In the genomic region with DNA sequence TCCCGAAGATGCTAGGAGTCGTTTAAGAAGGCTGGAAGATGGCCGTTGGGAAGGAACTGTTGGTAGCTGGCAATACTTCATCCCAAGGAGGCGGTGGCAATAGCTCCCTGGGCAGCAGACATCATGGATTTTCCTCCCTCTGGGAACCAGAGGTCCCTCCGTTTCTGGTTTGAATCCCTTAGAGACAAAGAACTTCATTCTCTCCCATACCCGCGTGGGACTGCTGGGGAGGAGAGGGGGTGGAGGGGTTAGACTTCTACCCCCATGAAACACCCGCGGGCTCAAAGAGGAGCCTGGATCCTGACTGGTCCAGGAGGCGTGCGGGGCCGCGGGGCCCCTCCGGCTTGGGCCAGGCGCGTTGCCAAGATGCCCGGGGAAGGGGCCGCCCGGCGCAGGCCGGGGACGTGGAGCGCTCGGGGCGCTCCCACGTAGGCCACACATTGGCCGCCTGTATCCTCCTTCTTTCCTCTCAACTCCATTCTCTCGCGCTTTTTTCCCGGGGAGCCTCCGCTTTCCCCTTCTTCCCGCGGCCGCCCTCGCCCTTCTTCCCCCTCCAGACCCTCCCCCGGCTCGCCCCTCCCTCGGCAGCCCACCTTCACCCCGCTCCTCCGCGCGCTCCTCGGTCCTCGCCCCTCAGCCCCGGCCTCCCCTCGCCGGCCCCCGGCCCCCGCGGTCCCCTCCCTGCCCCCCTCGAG, we compare ENCODE assay signal across 8 cellular contexts. TPM values are rescaled to one million over a fixed set of nuclear protein-coding genes. Genes with fewer than 3 reads are reported as not detected.
DNase-seq lines count a peak whose midpoint lies in the region; ATAC-seq and TF ChIP-seq lines count a peak whose summit lies in the region.

No MANE protein-coding gene starts in this region.

- H2BK15ac ChIP-seq in mesenchymal stem cell (ENCODE audit: low read depth, poor library complexity, severe bottlenecking): peak overlapping the region; percentile 60

- H3K27me3 Mint-ChIP-seq in T-helper 17 cell: no peaks in the 10 kb centered on the region
- H3K27me3 Mint-ChIP-seq in effector memory CD8-positive, alpha-beta T cell: no peaks in the 10 kb centered on the region

- H3K9me3 ChIP-seq in T-helper 17 cell (ENCODE audit: control insufficient read depth, low read length, poor library complexity, severe bottlenecking) (no peaks in the 10 kb centered on the region), mesenchymal stem cell (ENCODE audit: control insufficient read depth, low read length) (no peaks in the 10 kb centered on the region), thoracic aorta (no peaks in the 10 kb centered on the region)

- H3K4me3 ChIP-seq in mesenchymal stem cell (ENCODE audit: insufficient read depth in 1 of 2, low read depth in 1 of 2, low read length in 2 of 2) (peak overlapping the region; percentile 86 to 99), thoracic aorta (peak overlapping the region; percentile 100)

- peak overlapping the region; percentile 86 for H4K91ac ChIP-seq in mesenchymal stem cell (ENCODE audit: low read length)

- H2BK120ac ChIP-seq in mesenchymal stem cell (ENCODE audit: low read depth, low read length): peak overlapping the region; percentile 100

- peaks cover 7% of the 10 kb centered on the region for H3K4me1 ChIP-seq in mesenchymal stem cell (ENCODE audit: control insufficient read depth, insufficient read depth, low read depth, low read length)
- peaks cover 11 to 33% of the 10 kb centered on the region in 2 donors for H3K4me1 ChIP-seq in thoracic aorta (ENCODE audit: control insufficient read depth in 1 of 2, low read depth in 2 of 2)

- H3K4ac ChIP-seq in mesenchymal stem cell (ENCODE audit: low read depth in 1 of 2, low read length in 2 of 2): peak overlapping the region; percentile 89 to 95

- H2AFZ ChIP-seq in mesenchymal stem cell (ENCODE audit: low read depth, low read length): no peak overlapping the region

- no peaks in the 10 kb centered on the region for H3K9me3 Mint-ChIP-seq in effector memory CD8-positive, alpha-beta T cell

- H3K27me3 ChIP-seq in mesenchymal stem cell (ENCODE audit: control insufficient read depth in 1 of 2, insufficient read depth in 1 of 2, low read length in 2 of 2) (no peaks in the 10 kb centered on the region), thoracic aorta (replicated peaks; ENCODE audit: insufficient read depth) (no peaks in the 10 kb centered on the region)

- peak overlapping the region; percentile 99 for H3K4me3 Mint-ChIP-seq in T-helper 17 cell
- H3K4me3 Mint-ChIP-seq in effector memory CD8-positive, alpha-beta T cell: peak overlapping the region; percentile 81 to 90

- 0% methylated on average over 27 of the region's 51 CpGs for WGBS in mesenchymal stem cell

- H3K27ac ChIP-seq in mesenchymal stem cell (ENCODE audit: low read length, poor library complexity, severe bottlenecking) (peak overlapping the region; percentile 88), thoracic aorta (peak overlapping the region; percentile 96 to 97)

- H3K36me3 ChIP-seq in mesenchymal stem cell (ENCODE audit: control insufficient read depth in 1 of 2, insufficient read depth in 2 of 2, low read depth in 1 of 2, low read length in 2 of 2): peaks cover 7 to 14% of the 10 kb centered on the region in 2 experiments
- peaks cover 3% of the 10 kb centered on the region for H3K36me3 ChIP-seq in thoracic aorta

- no peak for TF ChIP-seq CTCF in thoracic aorta (IDR thresholded peaks at IDR 0.05)

- peak overlapping the region; percentile 93 for H3K9ac ChIP-seq in mesenchymal stem cell (ENCODE audit: low read length)

- H3K4me1 Mint-ChIP-seq in T-helper 17 cell: peaks cover 36% of the 10 kb centered on the region
- peaks cover 24 to 28% of the 10 kb centered on the region in 2 donors for H3K4me1 Mint-ChIP-seq in effector memory CD8-positive, alpha-beta T cell (ENCODE audit: low read depth in 2 of 2)

- peaks cover 10% of the 10 kb centered on the region for H3K79me1 ChIP-seq in mesenchymal stem cell (replicated peaks; ENCODE audit: low read length, poor library complexity, severe bottlenecking)

- H3K18ac ChIP-seq in mesenchymal stem cell (ENCODE audit: low read depth in 1 of 2, low read length in 2 of 2): peak overlapping the region; percentile 86 to 96

- peak overlapping the region in 1 of 2 experiments; percentile 40 for H3K23ac ChIP-seq in mesenchymal stem cell (ENCODE audit: low read length in 2 of 2)

- no peak overlapping the region for H2BK12ac ChIP-seq in mesenchymal stem cell (ENCODE audit: low read length in 2 of 2)

- peaks cover 2% of the 10 kb centered on the region for H3K36me3 Mint-ChIP-seq in T-helper 17 cell (ENCODE audit: low read depth)
- H3K36me3 Mint-ChIP-seq in effector memory CD8-positive, alpha-beta T cell (ENCODE audit: insufficient read depth): peaks cover 28% of the 10 kb centered on the region

- DNase-seq in NCI-H1436 (lab: John Stamatoyannopoulos, UW) (peak; percentile 62), NCI-H1436 treated with DMSO at 0.1 percent for 48 hours (lab: John Stamatoyannopoulos, UW) (no peak), T-helper 17 cell (peak in 1 of 3 donors; percentile 18), mesenchymal stem cell (peak; percentile 66), thoracic aorta (ENCODE audit: low spot score) (no peak)
- DNase-seq in effector memory CD8-positive, alpha-beta T cell: no peak

- peak; percentile 30 for ATAC-seq in HG03460 (IDR thresholded peaks at IDR 0.05; ENCODE audit: unreplicated experiment)
- peak; percentile 7 for ATAC-seq in T-helper 17 cell
- ATAC-seq in effector memory CD8-positive, alpha-beta T cell (replicated peaks): peak; percentile 20
- ATAC-seq in thoracic aorta (ENCODE audit: insufficient number of reproducible peaks, low FRiP score, low read depth): peak; percentile 31
- ATAC-seq in HG03565 (IDR thresholded peaks at IDR 0.05; ENCODE audit: unreplicated experiment): no peak

- H3K27ac Mint-ChIP-seq in T-helper 17 cell: peak overlapping the region; percentile 89
- peak overlapping the region; percentile 65 to 89 for H3K27ac Mint-ChIP-seq in effector memory CD8-positive, alpha-beta T cell

- H3K14ac ChIP-seq in mesenchymal stem cell (ENCODE audit: low read length in 2 of 2): no peak overlapping the region

- H2BK5ac ChIP-seq in mesenchymal stem cell (ENCODE audit: low read depth, low read length, poor library complexity, severe bottlenecking): peak overlapping the region; percentile 48

- H4K8ac ChIP-seq in mesenchymal stem cell (ENCODE audit: low read length): peak overlapping the region; percentile 66

- peak overlapping the region; percentile 2 for H2AK5ac ChIP-seq in mesenchymal stem cell (ENCODE audit: low read length, severe bottlenecking)

- H3K4me2 ChIP-seq in mesenchymal stem cell (ENCODE audit: low read length, poor library complexity, severe bottlenecking): peak overlapping the region; percentile 69

RNA-seq across cellular contexts. Expression of gene MSL1, which starts 0.4 kb away (rescaled TPM):
- total RNA-seq in T-helper 17 cell: 100 to 1,000 TPM; 101 to 106 TPM
- 67.5 TPM for polyA plus RNA-seq in mesenchymal stem cell (2013, experiment 1 of 2)
- 66.9 TPM for polyA plus RNA-seq in mesenchymal stem cell (2013, experiment 2 of 2)
- 100 to 1,000 TPM in 1 of 2 donors, 10 to 100 TPM in 1; 69.3 to 107 TPM for total RNA-seq in thoracic aorta

RNA-seq across cellular contexts. Expression of gene CASC3, which starts 19.0 kb away (rescaled TPM):
- total RNA-seq in T-helper 17 cell (100 to 1,000 TPM; 168 to 176 TPM), thoracic aorta (100 to 1,000 TPM in 1 of 2 donors, 10 to 100 TPM in 1; 81.8 to 108 TPM)
- 35.8 TPM for polyA plus RNA-seq in mesenchymal stem cell (2013, experiment 1 of 2)
- 33.7 TPM for polyA plus RNA-seq in mesenchymal stem cell (2013, experiment 2 of 2)

RNA-seq across cellular contexts. Expression of gene NR1D1, which starts 20.9 kb away (rescaled TPM):
- total RNA-seq in T-helper 17 cell (100 to 1,000 TPM; 102 to 145 TPM), thoracic aorta (10 to 100 TPM; 10.3 to 29.1 TPM)
- 6.1 TPM for polyA plus RNA-seq in mesenchymal stem cell (2013, experiment 1 of 2)
- 5.5 TPM for polyA plus RNA-seq in mesenchymal stem cell (2013, experiment 2 of 2)

RNA-seq across cellular contexts. Expression of gene RAPGEFL1, which starts 55.9 kb away (rescaled TPM):
- total RNA-seq in T-helper 17 cell (10 to 100 TPM in 1 of 2 donors, 1 to 10 TPM in 1; 6.9 to 10.5 TPM), thoracic aorta (10 to 100 TPM in 1 of 2 donors, 1 to 10 TPM in 1; 7.3 to 21.7 TPM)
- polyA plus RNA-seq in mesenchymal stem cell (2013, experiment 1 of 2): 1.5 TPM
- polyA plus RNA-seq in mesenchymal stem cell (2013, experiment 2 of 2): 1.4 TPM

RNA-seq across cellular contexts. Expression of gene THRA, which starts 58.6 kb away (rescaled TPM):
- total RNA-seq in T-helper 17 cell (10 to 100 TPM; 29.8 to 32.2 TPM), thoracic aorta (10 to 100 TPM; 64.8 to 75.0 TPM)
- polyA plus RNA-seq in mesenchymal stem cell (2013, experiment 1 of 2): 24.1 TPM
- 23.2 TPM for polyA plus RNA-seq in mesenchymal stem cell (2013, experiment 2 of 2)

Comparison
In these comparisons a context has a peak if more than half of its experiments do, and no peak if none do; other contexts are left out.
1. DNase-seq: peak in NCI-H1436 (single experiment) and mesenchymal stem cell (single experiment); none in NCI-H1436 treated with DMSO at 0.1 percent for 48 hours (single experiment), effector memory CD8-positive, alpha-beta T cell (0 of 3) and thoracic aorta (single experiment).